Comparison of ENCODE assay signal across 1 cellular context in the genomic region with DNA sequence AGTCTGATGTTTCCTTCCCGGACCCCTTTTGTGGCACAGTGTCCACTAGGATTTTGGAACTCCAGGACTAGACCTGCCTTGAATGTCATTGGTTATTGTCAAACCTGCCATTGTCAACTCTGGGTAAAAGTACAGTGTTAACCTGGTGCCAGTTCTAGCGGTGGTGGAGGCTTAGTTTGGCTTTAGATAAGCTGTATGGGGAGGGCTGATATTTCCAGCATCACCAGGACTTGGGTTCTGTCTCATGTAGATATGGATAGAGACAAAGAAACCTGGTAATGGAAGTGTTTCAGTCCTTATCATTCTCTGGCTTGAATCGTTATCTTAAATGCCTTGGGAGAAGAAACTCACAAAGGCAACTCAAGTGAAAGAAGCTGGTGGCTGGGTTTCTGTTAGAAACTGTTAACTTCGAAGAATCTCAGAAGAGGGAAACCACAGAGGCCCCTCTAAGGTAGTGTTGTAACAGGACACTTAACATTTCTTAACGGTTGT.
A peak's percentile ranks its signal among the peaks of the same experiment; 100 is the strongest.
TF ChIP-seq lines count a peak whose summit lies in the region.

No MANE protein-coding gene starts in this region.

TF ChIP-seq in K562, 482 proteins besides CTCF, POLR2A, EP300 and RAD21 (continued from another document and continues in another):
- TF ChIP-seq, protein P1, sequence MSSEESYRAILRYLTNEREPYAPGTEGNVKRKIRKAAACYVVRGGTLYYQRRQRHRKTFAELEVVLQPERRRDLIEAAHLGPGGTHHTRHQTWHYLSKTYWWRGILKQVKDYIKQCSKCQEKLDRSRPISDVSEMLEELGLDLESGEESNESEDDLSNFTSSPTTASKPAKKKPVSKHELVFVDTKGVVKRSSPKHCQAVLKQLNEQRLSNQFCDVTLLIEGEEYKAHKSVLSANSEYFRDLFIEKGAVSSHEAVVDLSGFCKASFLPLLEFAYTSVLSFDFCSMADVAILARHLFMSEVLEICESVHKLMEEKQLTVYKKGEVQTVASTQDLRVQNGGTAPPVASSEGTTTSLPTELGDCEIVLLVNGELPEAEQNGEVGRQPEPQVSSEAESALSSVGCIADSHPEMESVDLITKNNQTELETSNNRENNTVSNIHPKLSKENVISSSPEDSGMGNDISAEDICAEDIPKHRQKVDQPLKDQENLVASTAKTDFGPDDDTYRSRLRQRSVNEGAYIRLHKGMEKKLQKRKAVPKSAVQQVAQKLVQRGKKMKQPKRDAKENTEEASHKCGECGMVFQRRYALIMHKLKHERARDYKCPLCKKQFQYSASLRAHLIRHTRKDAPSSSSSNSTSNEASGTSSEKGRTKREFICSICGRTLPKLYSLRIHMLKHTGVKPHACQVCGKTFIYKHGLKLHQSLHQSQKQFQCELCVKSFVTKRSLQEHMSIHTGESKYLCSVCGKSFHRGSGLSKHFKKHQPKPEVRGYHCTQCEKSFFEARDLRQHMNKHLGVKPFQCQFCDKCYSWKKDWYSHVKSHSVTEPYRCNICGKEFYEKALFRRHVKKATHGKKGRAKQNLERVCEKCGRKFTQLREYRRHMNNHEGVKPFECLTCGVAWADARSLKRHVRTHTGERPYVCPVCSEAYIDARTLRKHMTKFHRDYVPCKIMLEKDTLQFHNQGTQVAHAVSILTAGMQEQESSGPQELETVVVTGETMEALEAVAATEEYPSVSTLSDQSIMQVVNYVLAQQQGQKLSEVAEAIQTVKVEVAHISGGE (CRISPR knock-in tag; IDR thresholded peaks at IDR 0.05): peak in 1 of 3 experiments; percentile 84; a peak in 2 of 6 replicates
- TF ChIP-seq, protein P2, sequence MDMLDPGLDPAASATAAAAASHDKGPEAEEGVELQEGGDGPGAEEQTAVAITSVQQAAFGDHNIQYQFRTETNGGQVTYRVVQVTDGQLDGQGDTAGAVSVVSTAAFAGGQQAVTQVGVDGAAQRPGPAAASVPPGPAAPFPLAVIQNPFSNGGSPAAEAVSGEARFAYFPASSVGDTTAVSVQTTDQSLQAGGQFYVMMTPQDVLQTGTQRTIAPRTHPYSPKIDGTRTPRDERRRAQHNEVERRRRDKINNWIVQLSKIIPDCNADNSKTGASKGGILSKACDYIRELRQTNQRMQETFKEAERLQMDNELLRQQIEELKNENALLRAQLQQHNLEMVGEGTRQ (CRISPR knock-in tag; IDR thresholded peaks at IDR 0.05): no peak
- TF ChIP-seq MAFG (tag; conservative IDR thresholded peaks at IDR 0.05) (no peak), TFAM (CRISPR knock-in tag; conservative IDR thresholded peaks at IDR 0.05) (no peak), CBX3 (IDR thresholded peaks at IDR 0.05; ENCODE audit: borderline replicate concordance in 1 of 2, low read length in 2 of 2) (peak in 1 of 2 experiments; percentile 61; a peak in 2 of 3 replicates), KAT7 (CRISPR knock-in tag; IDR thresholded peaks at IDR 0.05; ENCODE audit: borderline replicate concordance) (no peak), CEBPG (CRISPR knock-in tag; IDR thresholded peaks at IDR 0.05) (no peak), CEBPG (tag; conservative IDR thresholded peaks at IDR 0.05 in 1 of 2, IDR thresholded peaks at IDR 0.05 in 1 of 2) (no peak), NCOA6 (IDR thresholded peaks at IDR 0.05) (no peak), ZNF134 (CRISPR knock-in tag; conservative IDR thresholded peaks at IDR 0.05) (peak; percentile 68; the same call in 1 of the 2 replicates), ZFPM2 (CRISPR knock-in tag; IDR thresholded peaks at IDR 0.05) (no peak), NFATC3 (IDR thresholded peaks at IDR 0.05) (no peak), RNF2 (IDR thresholded peaks at IDR 0.05) (peak; percentile 90), HIVEP1 (CRISPR knock-in tag; IDR thresholded peaks at IDR 0.05) (0 out of 2 replicates have a peak, but pooled peaks have one; percentile 41), SMAD2 (IDR thresholded peaks at IDR 0.05; ENCODE audit: low read depth, low read length) (no peak), ILF3 (IDR thresholded peaks at IDR 0.05; ENCODE audit: borderline replicate concordance) (0 out of 2 replicates have a peak, but pooled peaks have one; percentile 63), ZNF445 (CRISPR knock-in tag; IDR thresholded peaks at IDR 0.05; ENCODE audit: low read depth) (0 out of 2 replicates have a peak, but pooled peaks have one; percentile 43), TRIM28 (IDR thresholded peaks at IDR 0.05) (no peak), RAD51 (IDR thresholded peaks at IDR 0.05; ENCODE audit: borderline replicate concordance, low read depth) (peak; percentile 56; the same call in 1 of the 2 replicates), HDAC6 (IDR thresholded peaks at IDR 0.05; ENCODE audit: low read depth, low read length) (no peak), TARDBP (IDR thresholded peaks at IDR 0.05) (no peak; the same call in 1 of the 2 replicates), ZNF696 (CRISPR knock-in tag; conservative IDR thresholded peaks at IDR 0.05) (no peak), CSDE1 (IDR thresholded peaks at IDR 0.05) (no peak), PHB (CRISPR knock-in tag; IDR thresholded peaks at IDR 0.05) (no peak), ATF1 (CRISPR knock-in tag; IDR thresholded peaks at IDR 0.05) (no peak), ATF1 (tag; IDR thresholded peaks at IDR 0.05) (peak; percentile 73), CBX1 (IDR thresholded peaks at IDR 0.05; ENCODE audit: low read depth) (no peak), ZNF785 (CRISPR knock-in tag; IDR thresholded peaks at IDR 0.05) (no peak), SMAD3 (CRISPR knock-in tag; conservative IDR thresholded peaks at IDR 0.05) (peak; percentile 84; the same call in 1 of the 2 replicates)
- TF ChIP-seq, protein P3, sequence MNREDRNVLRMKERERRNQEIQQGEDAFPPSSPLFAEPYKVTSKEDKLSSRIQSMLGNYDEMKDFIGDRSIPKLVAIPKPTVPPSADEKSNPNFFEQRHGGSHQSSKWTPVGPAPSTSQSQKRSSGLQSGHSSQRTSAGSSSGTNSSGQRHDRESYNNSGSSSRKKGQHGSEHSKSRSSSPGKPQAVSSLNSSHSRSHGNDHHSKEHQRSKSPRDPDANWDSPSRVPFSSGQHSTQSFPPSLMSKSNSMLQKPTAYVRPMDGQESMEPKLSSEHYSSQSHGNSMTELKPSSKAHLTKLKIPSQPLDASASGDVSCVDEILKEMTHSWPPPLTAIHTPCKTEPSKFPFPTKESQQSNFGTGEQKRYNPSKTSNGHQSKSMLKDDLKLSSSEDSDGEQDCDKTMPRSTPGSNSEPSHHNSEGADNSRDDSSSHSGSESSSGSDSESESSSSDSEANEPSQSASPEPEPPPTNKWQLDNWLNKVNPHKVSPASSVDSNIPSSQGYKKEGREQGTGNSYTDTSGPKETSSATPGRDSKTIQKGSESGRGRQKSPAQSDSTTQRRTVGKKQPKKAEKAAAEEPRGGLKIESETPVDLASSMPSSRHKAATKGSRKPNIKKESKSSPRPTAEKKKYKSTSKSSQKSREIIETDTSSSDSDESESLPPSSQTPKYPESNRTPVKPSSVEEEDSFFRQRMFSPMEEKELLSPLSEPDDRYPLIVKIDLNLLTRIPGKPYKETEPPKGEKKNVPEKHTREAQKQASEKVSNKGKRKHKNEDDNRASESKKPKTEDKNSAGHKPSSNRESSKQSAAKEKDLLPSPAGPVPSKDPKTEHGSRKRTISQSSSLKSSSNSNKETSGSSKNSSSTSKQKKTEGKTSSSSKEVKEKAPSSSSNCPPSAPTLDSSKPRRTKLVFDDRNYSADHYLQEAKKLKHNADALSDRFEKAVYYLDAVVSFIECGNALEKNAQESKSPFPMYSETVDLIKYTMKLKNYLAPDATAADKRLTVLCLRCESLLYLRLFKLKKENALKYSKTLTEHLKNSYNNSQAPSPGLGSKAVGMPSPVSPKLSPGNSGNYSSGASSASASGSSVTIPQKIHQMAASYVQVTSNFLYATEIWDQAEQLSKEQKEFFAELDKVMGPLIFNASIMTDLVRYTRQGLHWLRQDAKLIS (CRISPR knock-in tag; IDR thresholded peaks at IDR 0.05): no peak
- TF ChIP-seq, protein P4, sequence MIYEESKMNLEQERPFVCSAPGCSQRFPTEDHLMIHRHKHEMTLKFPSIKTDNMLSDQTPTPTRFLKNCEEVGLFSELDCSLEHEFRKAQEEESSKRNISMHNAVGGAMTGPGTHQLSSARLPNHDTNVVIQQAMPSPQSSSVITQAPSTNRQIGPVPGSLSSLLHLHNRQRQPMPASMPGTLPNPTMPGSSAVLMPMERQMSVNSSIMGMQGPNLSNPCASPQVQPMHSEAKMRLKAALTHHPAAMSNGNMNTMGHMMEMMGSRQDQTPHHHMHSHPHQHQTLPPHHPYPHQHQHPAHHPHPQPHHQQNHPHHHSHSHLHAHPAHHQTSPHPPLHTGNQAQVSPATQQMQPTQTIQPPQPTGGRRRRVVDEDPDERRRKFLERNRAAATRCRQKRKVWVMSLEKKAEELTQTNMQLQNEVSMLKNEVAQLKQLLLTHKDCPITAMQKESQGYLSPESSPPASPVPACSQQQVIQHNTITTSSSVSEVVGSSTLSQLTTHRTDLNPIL (CRISPR knock-in tag; IDR thresholded peaks at IDR 0.05): no peak
- TF ChIP-seq, protein P5, sequence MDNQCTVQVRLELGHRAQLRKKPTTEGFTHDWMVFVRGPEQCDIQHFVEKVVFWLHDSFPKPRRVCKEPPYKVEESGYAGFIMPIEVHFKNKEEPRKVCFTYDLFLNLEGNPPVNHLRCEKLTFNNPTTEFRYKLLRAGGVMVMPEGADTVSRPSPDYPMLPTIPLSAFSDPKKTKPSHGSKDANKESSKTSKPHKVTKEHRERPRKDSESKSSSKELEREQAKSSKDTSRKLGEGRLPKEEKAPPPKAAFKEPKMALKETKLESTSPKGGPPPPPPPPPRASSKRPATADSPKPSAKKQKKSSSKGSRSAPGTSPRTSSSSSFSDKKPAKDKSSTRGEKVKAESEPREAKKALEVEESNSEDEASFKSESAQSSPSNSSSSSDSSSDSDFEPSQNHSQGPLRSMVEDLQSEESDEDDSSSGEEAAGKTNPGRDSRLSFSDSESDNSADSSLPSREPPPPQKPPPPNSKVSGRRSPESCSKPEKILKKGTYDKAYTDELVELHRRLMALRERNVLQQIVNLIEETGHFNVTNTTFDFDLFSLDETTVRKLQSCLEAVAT (IDR thresholded peaks at IDR 0.05): peak in 1 of 2 experiments; percentile 72; a peak in 2 of 4 replicates
- TF ChIP-seq, protein P6, sequence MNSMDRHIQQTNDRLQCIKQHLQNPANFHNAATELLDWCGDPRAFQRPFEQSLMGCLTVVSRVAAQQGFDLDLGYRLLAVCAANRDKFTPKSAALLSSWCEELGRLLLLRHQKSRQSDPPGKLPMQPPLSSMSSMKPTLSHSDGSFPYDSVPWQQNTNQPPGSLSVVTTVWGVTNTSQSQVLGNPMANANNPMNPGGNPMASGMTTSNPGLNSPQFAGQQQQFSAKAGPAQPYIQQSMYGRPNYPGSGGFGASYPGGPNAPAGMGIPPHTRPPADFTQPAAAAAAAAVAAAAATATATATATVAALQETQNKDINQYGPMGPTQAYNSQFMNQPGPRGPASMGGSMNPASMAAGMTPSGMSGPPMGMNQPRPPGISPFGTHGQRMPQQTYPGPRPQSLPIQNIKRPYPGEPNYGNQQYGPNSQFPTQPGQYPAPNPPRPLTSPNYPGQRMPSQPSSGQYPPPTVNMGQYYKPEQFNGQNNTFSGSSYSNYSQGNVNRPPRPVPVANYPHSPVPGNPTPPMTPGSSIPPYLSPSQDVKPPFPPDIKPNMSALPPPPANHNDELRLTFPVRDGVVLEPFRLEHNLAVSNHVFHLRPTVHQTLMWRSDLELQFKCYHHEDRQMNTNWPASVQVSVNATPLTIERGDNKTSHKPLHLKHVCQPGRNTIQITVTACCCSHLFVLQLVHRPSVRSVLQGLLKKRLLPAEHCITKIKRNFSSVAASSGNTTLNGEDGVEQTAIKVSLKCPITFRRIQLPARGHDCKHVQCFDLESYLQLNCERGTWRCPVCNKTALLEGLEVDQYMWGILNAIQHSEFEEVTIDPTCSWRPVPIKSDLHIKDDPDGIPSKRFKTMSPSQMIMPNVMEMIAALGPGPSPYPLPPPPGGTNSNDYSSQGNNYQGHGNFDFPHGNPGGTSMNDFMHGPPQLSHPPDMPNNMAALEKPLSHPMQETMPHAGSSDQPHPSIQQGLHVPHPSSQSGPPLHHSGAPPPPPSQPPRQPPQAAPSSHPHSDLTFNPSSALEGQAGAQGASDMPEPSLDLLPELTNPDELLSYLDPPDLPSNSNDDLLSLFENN (IDR thresholded peaks at IDR 0.05; ENCODE audit: low read depth in 2 of 2, low read length in 2 of 2): peak in 1 of 2 experiments; percentile 93; a peak in 2 of 4 replicates
- TF ChIP-seq, protein P7, sequence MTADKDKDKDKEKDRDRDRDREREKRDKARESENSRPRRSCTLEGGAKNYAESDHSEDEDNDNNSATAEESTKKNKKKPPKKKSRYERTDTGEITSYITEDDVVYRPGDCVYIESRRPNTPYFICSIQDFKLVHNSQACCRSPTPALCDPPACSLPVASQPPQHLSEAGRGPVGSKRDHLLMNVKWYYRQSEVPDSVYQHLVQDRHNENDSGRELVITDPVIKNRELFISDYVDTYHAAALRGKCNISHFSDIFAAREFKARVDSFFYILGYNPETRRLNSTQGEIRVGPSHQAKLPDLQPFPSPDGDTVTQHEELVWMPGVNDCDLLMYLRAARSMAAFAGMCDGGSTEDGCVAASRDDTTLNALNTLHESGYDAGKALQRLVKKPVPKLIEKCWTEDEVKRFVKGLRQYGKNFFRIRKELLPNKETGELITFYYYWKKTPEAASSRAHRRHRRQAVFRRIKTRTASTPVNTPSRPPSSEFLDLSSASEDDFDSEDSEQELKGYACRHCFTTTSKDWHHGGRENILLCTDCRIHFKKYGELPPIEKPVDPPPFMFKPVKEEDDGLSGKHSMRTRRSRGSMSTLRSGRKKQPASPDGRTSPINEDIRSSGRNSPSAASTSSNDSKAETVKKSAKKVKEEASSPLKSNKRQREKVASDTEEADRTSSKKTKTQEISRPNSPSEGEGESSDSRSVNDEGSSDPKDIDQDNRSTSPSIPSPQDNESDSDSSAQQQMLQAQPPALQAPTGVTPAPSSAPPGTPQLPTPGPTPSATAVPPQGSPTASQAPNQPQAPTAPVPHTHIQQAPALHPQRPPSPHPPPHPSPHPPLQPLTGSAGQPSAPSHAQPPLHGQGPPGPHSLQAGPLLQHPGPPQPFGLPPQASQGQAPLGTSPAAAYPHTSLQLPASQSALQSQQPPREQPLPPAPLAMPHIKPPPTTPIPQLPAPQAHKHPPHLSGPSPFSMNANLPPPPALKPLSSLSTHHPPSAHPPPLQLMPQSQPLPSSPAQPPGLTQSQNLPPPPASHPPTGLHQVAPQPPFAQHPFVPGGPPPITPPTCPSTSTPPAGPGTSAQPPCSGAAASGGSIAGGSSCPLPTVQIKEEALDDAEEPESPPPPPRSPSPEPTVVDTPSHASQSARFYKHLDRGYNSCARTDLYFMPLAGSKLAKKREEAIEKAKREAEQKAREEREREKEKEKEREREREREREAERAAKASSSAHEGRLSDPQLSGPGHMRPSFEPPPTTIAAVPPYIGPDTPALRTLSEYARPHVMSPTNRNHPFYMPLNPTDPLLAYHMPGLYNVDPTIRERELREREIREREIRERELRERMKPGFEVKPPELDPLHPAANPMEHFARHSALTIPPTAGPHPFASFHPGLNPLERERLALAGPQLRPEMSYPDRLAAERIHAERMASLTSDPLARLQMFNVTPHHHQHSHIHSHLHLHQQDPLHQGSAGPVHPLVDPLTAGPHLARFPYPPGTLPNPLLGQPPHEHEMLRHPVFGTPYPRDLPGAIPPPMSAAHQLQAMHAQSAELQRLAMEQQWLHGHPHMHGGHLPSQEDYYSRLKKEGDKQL (CRISPR knock-in tag; IDR thresholded peaks at IDR 0.05; ENCODE audit: borderline replicate concordance): no peak
- TF ChIP-seq, protein P8, sequence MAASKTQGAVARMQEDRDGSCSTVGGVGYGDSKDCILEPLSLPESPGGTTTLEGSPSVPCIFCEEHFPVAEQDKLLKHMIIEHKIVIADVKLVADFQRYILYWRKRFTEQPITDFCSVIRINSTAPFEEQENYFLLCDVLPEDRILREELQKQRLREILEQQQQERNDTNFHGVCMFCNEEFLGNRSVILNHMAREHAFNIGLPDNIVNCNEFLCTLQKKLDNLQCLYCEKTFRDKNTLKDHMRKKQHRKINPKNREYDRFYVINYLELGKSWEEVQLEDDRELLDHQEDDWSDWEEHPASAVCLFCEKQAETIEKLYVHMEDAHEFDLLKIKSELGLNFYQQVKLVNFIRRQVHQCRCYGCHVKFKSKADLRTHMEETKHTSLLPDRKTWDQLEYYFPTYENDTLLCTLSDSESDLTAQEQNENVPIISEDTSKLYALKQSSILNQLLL (CRISPR knock-in tag; IDR thresholded peaks at IDR 0.05; ENCODE audit: borderline replicate concordance): no peak
